ENCODE assay signal across 36 cellular contexts in genomic region chr5:30698217-30698616, GRCh38.
"Had no signal": no experiment of that assay in that cellular context is flagged by ENCODE, and none has a peak within 500 bp of the region (broad histone marks: within the 10 kb centered on the region; RNA-seq: fewer than 3 reads in every experiment).

No MANE protein-coding gene starts in this region.

- H3K27me3 ChIP-seq: ascending aorta, cardiac muscle cell had no signal

- H3K27ac ChIP-seq: ascending aorta, cardiac muscle cell, VCaP had no signal

- H3K4me3 ChIP-seq: ascending aorta, cardiac muscle cell had no signal

- H3K27me3 Mint-ChIP-seq: activated CD4-positive, alpha-beta memory T cell treated with anti-CD3 and anti-CD28 coated beads for 36 hours; activated CD4-positive, alpha-beta T cell treated with anti-CD3 and anti-CD28 coated beads, Interleukin-2, amount 10 ng/mL, durations not matched to agents 24 days and 14 days; activated CD8-positive, alpha-beta T cell treated with anti-CD3 and anti-CD28 coated beads for 36 hours; activated naive CD4-positive, alpha-beta T cell treated with anti-CD3 and anti-CD28 coated beads, Interleukin-2, amount 10 ng/mL, durations not matched to agents 7 days and 5 days; activated naive CD4-positive, alpha-beta T cell treated with anti-CD3 and anti-CD28 coated beads, Interleukin-2, amount 50 U/mL, for 24 hours; activated naive CD8-positive, alpha-beta T cell; activated naive CD8-positive, alpha-beta T cell treated with anti-CD3 and anti-CD28 coated beads, Interleukin-2, amount 10 ng/mL, durations not matched to agents 7 days and 5 days; activated naive CD8-positive, alpha-beta T cell treated with anti-CD3 and anti-CD28 coated beads, Interleukin-2, amount 50 U/mL, for 24 hours; activated T-helper 17 cell treated with anti-CD3 and anti-CD28 coated beads, Interleukin-2, amount 50 U/mL, for 72 hours; brain; central memory CD8-positive, alpha-beta T cell had no signal

- H3K4me1 Mint-ChIP-seq: activated CD4-positive, alpha-beta T cell treated with anti-CD3 and anti-CD28 coated beads, Interleukin-2, amount 10 ng/mL, durations not matched to agents 24 days and 14 days; activated naive CD4-positive, alpha-beta T cell treated with anti-CD3 and anti-CD28 coated beads, Interleukin-2, amount 10 ng/mL, durations not matched to agents 7 days and 5 days; activated naive CD4-positive, alpha-beta T cell treated with anti-CD3 and anti-CD28 coated beads, Interleukin-2, amount 50 U/mL, for 24 hours; activated naive CD8-positive, alpha-beta T cell treated with anti-CD3 and anti-CD28 coated beads, Interleukin-2, amount 10 ng/mL, durations not matched to agents 7 days and 5 days; activated naive CD8-positive, alpha-beta T cell treated with anti-CD3 and anti-CD28 coated beads, Interleukin-2, amount 50 U/mL, for 24 hours; activated T-helper 17 cell treated with anti-CD3 and anti-CD28 coated beads, Interleukin-2, amount 50 U/mL, for 72 hours; brain; central memory CD8-positive, alpha-beta T cell had no signal

- H3K36me3 Mint-ChIP-seq: activated CD4-positive, alpha-beta memory T cell treated with anti-CD3 and anti-CD28 coated beads for 36 hours; activated naive CD4-positive, alpha-beta T cell treated with anti-CD3 and anti-CD28 coated beads, Interleukin-2, amount 10 ng/mL, durations not matched to agents 7 days and 5 days; activated naive CD4-positive, alpha-beta T cell treated with anti-CD3 and anti-CD28 coated beads, Interleukin-2, amount 50 U/mL, for 24 hours; activated naive CD8-positive, alpha-beta T cell; activated naive CD8-positive, alpha-beta T cell treated with anti-CD3 and anti-CD28 coated beads, Interleukin-2, amount 10 ng/mL, durations not matched to agents 7 days and 5 days; brain had no signal

- H3K27ac Mint-ChIP-seq: activated CD4-positive, alpha-beta memory T cell treated with anti-CD3 and anti-CD28 coated beads for 36 hours; activated CD4-positive, alpha-beta T cell treated with anti-CD3 and anti-CD28 coated beads, Interleukin-2, amount 10 ng/mL, durations not matched to agents 24 days and 14 days; activated CD8-positive, alpha-beta T cell treated with anti-CD3 and anti-CD28 coated beads for 36 hours; activated naive CD4-positive, alpha-beta T cell treated with anti-CD3 and anti-CD28 coated beads, Interleukin-2, amount 10 ng/mL, durations not matched to agents 7 days and 5 days; activated naive CD4-positive, alpha-beta T cell treated with anti-CD3 and anti-CD28 coated beads, Interleukin-2, amount 50 U/mL, for 24 hours; activated naive CD8-positive, alpha-beta T cell; activated naive CD8-positive, alpha-beta T cell treated with anti-CD3 and anti-CD28 coated beads, Interleukin-2, amount 10 ng/mL, durations not matched to agents 7 days and 5 days; activated naive CD8-positive, alpha-beta T cell treated with anti-CD3 and anti-CD28 coated beads, Interleukin-2, amount 50 U/mL, for 24 hours; activated T-cell treated with anti-CD3 and anti-CD28 coated beads, Interleukin-2, amount 50 U/mL, for 72 hours; activated T-helper 1 cell treated with anti-CD3 and anti-CD28 coated beads, Interleukin-12 subunit alpha, Interleukin-12 subunit beta, Interleukin-2, Interleukin-4 antibody, amounts not matched to agents 30 ng/mL and 10 ng/mL and 1 ng/mL, durations not matched to agents 14 hours and 24 hours and 36 hours; activated T-helper 17 cell treated with anti-CD3 and anti-CD28 coated beads, Interleukin-2, amount 50 U/mL, for 72 hours; brain; T-helper 1 cell treated with Interleukin-12 subunit alpha and Interleukin-12 subunit beta and Interleukin-4 antibody, amounts not matched to agents 30 μg/mL and 1 μg/mL, for 36 hours; T-helper 2 cell treated with Interferon-gamma antibody and Interleukin-4, amounts not matched to agents 5 μg/mL and 100 μg/mL, for 36 hours had no signal

- H3K4me1 ChIP-seq: ascending aorta had no signal

- H3K36me3 ChIP-seq: ascending aorta, cardiac muscle cell had no signal

- H3K9me3 ChIP-seq: ascending aorta had no signal

- H3K4me3 Mint-ChIP-seq: activated CD4-positive, alpha-beta memory T cell treated with anti-CD3 and anti-CD28 coated beads for 36 hours; activated CD4-positive, alpha-beta T cell treated with anti-CD3 and anti-CD28 coated beads, Interleukin-2, amount 10 ng/mL, durations not matched to agents 24 days and 14 days; activated CD8-positive, alpha-beta T cell treated with anti-CD3 and anti-CD28 coated beads for 36 hours; activated naive CD4-positive, alpha-beta T cell treated with anti-CD3 and anti-CD28 coated beads, Interleukin-2, amount 10 ng/mL, durations not matched to agents 7 days and 5 days; activated naive CD4-positive, alpha-beta T cell treated with anti-CD3 and anti-CD28 coated beads, Interleukin-2, amount 50 U/mL, for 24 hours; activated naive CD8-positive, alpha-beta T cell; activated naive CD8-positive, alpha-beta T cell treated with anti-CD3 and anti-CD28 coated beads, Interleukin-2, amount 10 ng/mL, durations not matched to agents 7 days and 5 days; activated naive CD8-positive, alpha-beta T cell treated with anti-CD3 and anti-CD28 coated beads, Interleukin-2, amount 50 U/mL, for 24 hours; activated T-cell treated with anti-CD3 and anti-CD28 coated beads, Interleukin-2, amount 50 U/mL, for 4 hours; activated T-cell treated with anti-CD3 and anti-CD28 coated beads, Interleukin-2, amount 50 U/mL, for 72 hours; activated T-helper 1 cell treated with anti-CD3 and anti-CD28 coated beads, Interleukin-12 subunit alpha, Interleukin-12 subunit beta, Interleukin-2, Interleukin-4 antibody, amounts not matched to agents 30 ng/mL and 10 ng/mL and 1 ng/mL, durations not matched to agents 14 hours and 24 hours and 36 hours; activated T-helper 17 cell treated with anti-CD3 and anti-CD28 coated beads, Interleukin-2, amount 50 U/mL, for 72 hours; brain; central memory CD8-positive, alpha-beta T cell; T-helper 1 cell treated with Interleukin-12 subunit alpha and Interleukin-12 subunit beta and Interleukin-4 antibody, amounts not matched to agents 30 μg/mL and 1 μg/mL, for 36 hours; T-helper 2 cell treated with Interferon-gamma antibody and Interleukin-4, amounts not matched to agents 5 μg/mL and 100 μg/mL, for 36 hours had no signal

- DNase-seq: activated CD4-positive, alpha-beta memory T cell treated with anti-CD3 and anti-CD28 coated beads for 36 hours; activated CD4-positive, alpha-beta T cell treated with anti-CD3 and anti-CD28 coated beads for 4 hours; activated CD4-positive, alpha-beta T cell treated with anti-CD3 and anti-CD28 coated beads, Interleukin-2, amount 10 ng/mL, durations not matched to agents 24 days and 14 days; activated CD4-positive, alpha-beta T cell treated with anti-CD3 and anti-CD28 coated beads, Interleukin-2, amount 50 U/mL, for 1 hour; activated CD4-positive, alpha-beta T cell treated with anti-CD3 and anti-CD28 coated beads, Interleukin-2, amount 50 U/mL, for 4 hours; activated CD4-positive, CD25-positive, alpha-beta regulatory T cell treated with anti-CD3 and anti-CD28 coated beads, Interleukin-2, amount 50 U/mL, for 72 hours; activated CD8-positive, alpha-beta memory T cell treated with anti-CD3 and anti-CD28 coated beads, Interleukin-2, amount 50 U/mL, for 4 hours; activated CD8-positive, alpha-beta T cell treated with anti-CD3 and anti-CD28 coated beads for 36 hours; activated gamma-delta T cell; activated naive CD4-positive, alpha-beta T cell treated with anti-CD3 and anti-CD28 coated beads, Interleukin-2, amount 10 ng/mL, durations not matched to agents 7 days and 5 days; activated naive CD4-positive, alpha-beta T cell treated with Interleukin-2 at 50 U/mL for 16 hours; activated naive CD8-positive, alpha-beta T cell treated with anti-CD3 and anti-CD28 coated beads, Interleukin-2, amount 10 ng/mL, durations not matched to agents 7 days and 5 days; activated naive CD8-positive, alpha-beta T cell treated with anti-CD3 and anti-CD28 coated beads, Interleukin-2, amount 50 U/mL, for 24 hours; activated T-cell treated with anti-CD3 and anti-CD28 coated beads for 4 hours; activated T-cell treated with anti-CD3 and anti-CD28 coated beads, Interleukin-2, amount 50 U/mL, for 1 hour; activated T-cell treated with anti-CD3 and anti-CD28 coated beads, Interleukin-2, amount 50 U/mL, for 4 hours; activated T-cell treated with anti-CD3 and anti-CD28 coated beads, Interleukin-2, amount 50 U/mL, for 72 hours; amygdala; anterior cingulate cortex; caudate nucleus; cerebellar nuclear complex; SW 1271; T-helper 1 cell; T-helper 2 cell; T-helper 9 cell had no signal
